ENCODE assay signal across 1 cellular context in the genomic region with DNA sequence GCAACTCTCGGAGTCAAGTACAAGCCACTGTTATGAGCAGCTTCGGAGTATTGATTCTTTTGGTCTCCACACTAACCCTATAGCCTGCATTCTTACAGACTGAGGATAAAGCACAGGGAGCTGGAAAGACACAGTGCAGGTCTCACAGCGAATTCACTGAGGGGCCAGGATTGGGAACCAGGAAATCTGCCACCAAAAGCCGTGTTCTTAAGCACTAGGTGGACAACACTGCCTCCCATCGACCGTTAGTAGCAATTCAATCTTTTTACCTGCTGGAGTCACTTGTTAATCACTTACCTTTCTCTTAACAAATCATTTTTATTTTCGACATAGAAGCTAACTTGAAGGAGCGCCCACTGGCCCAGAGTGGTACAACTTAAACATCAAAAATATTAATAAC.
TF ChIP-seq lines count a peak whose summit lies in the region.

No MANE protein-coding gene starts in this region.

TF ChIP-seq in GM23338, 12 proteins besides CTCF, POLR2A, EP300 and RAD21 (continued from another document):
- no peak for TF ChIP-seq ZNF114 (CRISPR knock-in tag; IDR thresholded peaks at IDR 0.05)
- no peak for TF ChIP-seq NANOG (IDR thresholded peaks at IDR 0.05; ENCODE audit: borderline replicate concordance)
- no peak for TF ChIP-seq ETS1 (IDR thresholded peaks at IDR 0.05)
- TF ChIP-seq JUNB (IDR thresholded peaks at IDR 0.05; ENCODE audit: unreplicated experiment) = no peak
